Comparison of ENCODE assay signal across 9 cellular contexts in genomic region chr7:123557016-123557630, GRCh38. TPM values are rescaled to one million over a fixed set of nuclear protein-coding genes. Genes with fewer than 3 reads are reported as not detected.
DNase-seq lines count a peak whose midpoint lies in the region; ATAC-seq and TF ChIP-seq lines count a peak whose summit lies in the region.
"Had no signal": no experiment of that assay in that cellular context is flagged by ENCODE, and none has a peak within 500 bp of the region (broad histone marks: within the 10 kb centered on the region; RNA-seq: fewer than 3 reads in every experiment).

No MANE protein-coding gene starts in this region.

- H3K79me2 ChIP-seq in MM.1S (ENCODE audit: low read length) (peaks cover 47% of the 10 kb centered on the region), parathyroid adenoma (peaks cover 27% of the 10 kb centered on the region)

- H3K27me3 Mint-ChIP-seq in activated CD8-positive, alpha-beta memory T cell treated with anti-CD3 and anti-CD28 coated beads, Interleukin-2, amount 10 ng/mL, durations not matched to agents 7 days and 5 days: peaks cover 3% of the 10 kb centered on the region

- no peak for TF ChIP-seq CTCF in MM.1S (IDR thresholded peaks at IDR 0.05; ENCODE audit: low read length)
- no peak for TF ChIP-seq CTCF in epithelial cell of proximal tubule (conservative IDR thresholded peaks at IDR 0.05; ENCODE audit: low read depth, low read length)
- no peak for TF ChIP-seq CTCF in parathyroid adenoma (IDR thresholded peaks at IDR 0.05)

- H3K27me3 ChIP-seq in MM.1S (replicated peaks; ENCODE audit: insufficient read depth, low read length): no peaks in the 10 kb centered on the region
- H3K27me3 ChIP-seq in parathyroid adenoma (ENCODE audit: control insufficient read depth, insufficient read depth, low read length): no peaks in the 10 kb centered on the region

- peak overlapping the region; percentile 90 for H3K4me3 ChIP-seq in MM.1S (ENCODE audit: low read length)
- peak overlapping the region; percentile 90 for H3K4me3 ChIP-seq in epithelial cell of proximal tubule (ENCODE audit: low read depth, low read length)
- peak overlapping the region; percentile 92 for H3K4me3 ChIP-seq in parathyroid adenoma (ENCODE audit: low read depth, low read length)

- no peaks in the 10 kb centered on the region; the same call in 1 of the 2 replicates for H3K36me3 ChIP-seq in MM.1S (replicated peaks; ENCODE audit: insufficient read depth, low read length)
- H3K36me3 ChIP-seq in parathyroid adenoma (ENCODE audit: control insufficient read depth, insufficient read depth, low read length): no peaks in the 10 kb centered on the region

- H3K27ac Mint-ChIP-seq in activated CD8-positive, alpha-beta memory T cell treated with anti-CD3 and anti-CD28 coated beads, Interleukin-2, amount 10 ng/mL, durations not matched to agents 7 days and 5 days: no peak overlapping the region
- H3K27ac Mint-ChIP-seq: dendritic cell treated with granulocyte-macrophage colony-stimulating factor and Interleukin-4, amounts not matched to agents 40 ng/mL and 50 ng/mL, for 4 days had no signal

- H3K4me3 Mint-ChIP-seq in activated CD8-positive, alpha-beta memory T cell treated with anti-CD3 and anti-CD28 coated beads, Interleukin-2, amount 10 ng/mL, durations not matched to agents 7 days and 5 days: no peak overlapping the region
- H3K4me3 Mint-ChIP-seq: dendritic cell treated with granulocyte-macrophage colony-stimulating factor and Interleukin-4, amounts not matched to agents 40 ng/mL and 50 ng/mL, for 4 days had no signal

- no peaks in the 10 kb centered on the region for H3K9me2 ChIP-seq in MM.1S (replicated peaks; ENCODE audit: insufficient read depth, low read length)

- ATAC-seq in activated CD8-positive, alpha-beta memory T cell treated with anti-CD3 and anti-CD28 coated beads, Interleukin-2, amount 10 ng/mL, durations not matched to agents 7 days and 5 days: peak; percentile 0
- no peak for ATAC-seq in GM19395 (IDR thresholded peaks at IDR 0.05; ENCODE audit: unreplicated experiment)

- H3K27ac ChIP-seq in MM.1S (ENCODE audit: low read length) (peak overlapping the region; percentile 65), parathyroid adenoma (peak overlapping the region; percentile 91)

- no peaks in the 10 kb centered on the region for H4K20me1 ChIP-seq in MM.1S (ENCODE audit: insufficient read depth, low read length)

- H3K4me1 ChIP-seq in MM.1S (ENCODE audit: low read length): peaks cover 14% of the 10 kb centered on the region
- H3K4me1 ChIP-seq in parathyroid adenoma: peaks cover 17% of the 10 kb centered on the region

- no peak for DNase-seq in activated CD8-positive, alpha-beta memory T cell treated with anti-CD3 and anti-CD28 coated beads, Interleukin-2, amount 10 ng/mL, durations not matched to agents 7 days and 5 days
- no peak for DNase-seq in activated CD8-positive, alpha-beta memory T cell treated with anti-CD3 and anti-CD28 coated beads, Interleukin-2, amount 50 U/mL, for 48 hours
- DNase-seq in MM.1S (peak; percentile 44), epithelial cell of proximal tubule (ENCODE audit: low read depth) (no peak), A172 (ENCODE audit: low spot score) (no peak), NCI-H345 (lab: John Stamatoyannopoulos, UW) (no peak)

- peak overlapping the region; percentile 91 for H3K9ac ChIP-seq in MM.1S (ENCODE audit: low read length)
- H3K9ac ChIP-seq in parathyroid adenoma: peak overlapping the region; percentile 44

- peaks cover 13% of the 10 kb centered on the region for H3K36me3 Mint-ChIP-seq in activated CD8-positive, alpha-beta memory T cell treated with anti-CD3 and anti-CD28 coated beads, Interleukin-2, amount 10 ng/mL, durations not matched to agents 7 days and 5 days

- H3K4me2 ChIP-seq in MM.1S (ENCODE audit: low read depth, low read length) (peak overlapping the region; percentile 58), parathyroid adenoma (ENCODE audit: low read length) (peak overlapping the region; percentile 82)

- H3F3A ChIP-seq in MM.1S (ENCODE audit: insufficient read depth, low read length): no peaks in the 10 kb centered on the region

- no peaks in the 10 kb centered on the region for H3K4me1 Mint-ChIP-seq in activated CD8-positive, alpha-beta memory T cell treated with anti-CD3 and anti-CD28 coated beads, Interleukin-2, amount 10 ng/mL, durations not matched to agents 7 days and 5 days

- H2AFZ ChIP-seq in MM.1S (ENCODE audit: low read length) (peak overlapping the region; percentile 92), parathyroid adenoma (peak overlapping the region; percentile 96)

- H3K9me3 ChIP-seq in MM.1S (replicated peaks; ENCODE audit: insufficient read depth, low read length): no peaks in the 10 kb centered on the region
- no peaks in the 10 kb centered on the region for H3K9me3 ChIP-seq in parathyroid adenoma (ENCODE audit: control insufficient read depth, low read length)

- CTCF ChIA-PET in activated CD8-positive, alpha-beta memory T cell treated with anti-CD3 and anti-CD28 coated beads, Interleukin-2, amount 10 ng/mL, durations not matched to agents 7 days and 5 days (lab: Charles Lee): interaction anchor here (0.7 to 1.4 kb wide), 3 partner anchors 17 to 63 kb away, joined by 3 to 6 read pairs (median 4); no protein-coding TSS in a partner anchor

- H3K9me3 Mint-ChIP-seq in activated CD8-positive, alpha-beta memory T cell treated with anti-CD3 and anti-CD28 coated beads, Interleukin-2, amount 10 ng/mL, durations not matched to agents 7 days and 5 days (ENCODE audit: low read depth): no peaks in the 10 kb centered on the region
- H3K9me3 Mint-ChIP-seq: dendritic cell treated with granulocyte-macrophage colony-stimulating factor and Interleukin-4, amounts not matched to agents 40 ng/mL and 50 ng/mL, for 4 days had no signal

RNA-seq across cellular contexts. Expression of gene NDUFA5, which starts 0.5 kb away (rescaled TPM):
- total RNA-seq in activated CD8-positive, alpha-beta memory T cell treated with anti-CD3 and anti-CD28 coated beads, Interleukin-2, amount 10 ng/mL, durations not matched to agents 7 days and 5 days: 10 to 100 TPM; 39.7 to 49.7 TPM
- total RNA-seq in epithelial cell of proximal tubule: 30.1 and 31.4 TPM in 2 replicates
- total RNA-seq in A172 (2014; rRNA removed; shearing (Covaris generic)): 109 and 133 TPM in 2 replicates

RNA-seq across cellular contexts. Expression of gene IQUB, which starts 22.7 kb away (rescaled TPM):
- total RNA-seq in activated CD8-positive, alpha-beta memory T cell treated with anti-CD3 and anti-CD28 coated beads, Interleukin-2, amount 10 ng/mL, durations not matched to agents 7 days and 5 days: under 1 TPM in 1 of 2 experiments, not detected in 1; 0.07 TPM
- total RNA-seq in epithelial cell of proximal tubule: under 0.01 and 0.07 TPM in 2 replicates
- 0.22 and 0.46 TPM in 2 replicates for total RNA-seq in A172 (2014; rRNA removed; shearing (Covaris generic))

RNA-seq across cellular contexts. Expression of gene ASB15, which starts 44.5 kb away (rescaled TPM):
- total RNA-seq in activated CD8-positive, alpha-beta memory T cell treated with anti-CD3 and anti-CD28 coated beads, Interleukin-2, amount 10 ng/mL, durations not matched to agents 7 days and 5 days: not detected
- not detected in 2 replicates for total RNA-seq in epithelial cell of proximal tubule
- not detected in 2 replicates for total RNA-seq in A172 (2014; rRNA removed; shearing (Covaris generic))
